Comparison of ENCODE assay signal across 10 cellular contexts in the genomic region with DNA sequence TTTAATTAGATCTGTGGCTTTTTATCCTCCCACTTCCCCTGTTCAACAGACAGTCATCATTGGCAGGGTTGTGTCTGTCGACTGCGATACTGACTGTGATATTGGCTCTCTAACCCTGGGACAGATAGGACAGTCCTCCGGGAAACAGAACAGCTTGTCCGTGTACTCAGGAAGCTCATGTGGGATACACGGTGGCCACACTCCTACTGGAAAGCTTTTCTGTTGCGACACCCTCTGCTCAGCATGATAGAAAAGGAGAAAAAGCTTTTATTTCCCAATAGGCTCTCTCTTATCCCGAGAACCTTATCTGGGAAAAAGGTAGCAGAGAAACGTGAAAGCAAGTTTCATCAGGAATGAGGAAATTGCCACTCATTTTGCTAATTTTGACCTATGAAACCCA.
DNase-seq lines count a peak whose midpoint lies in the region; ATAC-seq and TF ChIP-seq lines count a peak whose summit lies in the region.
"Had no signal": no experiment of that assay in that cellular context is flagged by ENCODE, and none has a peak within 500 bp of the region (broad histone marks: within the 10 kb centered on the region; RNA-seq: fewer than 3 reads in every experiment).

No MANE protein-coding gene starts in this region.

- no peak overlapping the region for H3K27ac Mint-ChIP-seq in activated T-cell treated with anti-CD3 and anti-CD28 coated beads, Interleukin-2, amount 50 U/mL, for 24 hours

- H2BK15ac ChIP-seq in mesenchymal stem cell (ENCODE audit: low read depth, poor library complexity, severe bottlenecking), result no peak overlapping the region

- TF ChIP-seq CTCF in Peyer's patch (IDR thresholded peaks at IDR 0.05) (no peak), upper lobe of right lung (IDR thresholded peaks at IDR 0.05) (no peak)

- peaks cover 8% of the 10 kb centered on the region for H3K4me1 Mint-ChIP-seq in activated T-cell treated with anti-CD3 and anti-CD28 coated beads, Interleukin-2, amount 50 U/mL, for 24 hours (ENCODE audit: low read depth)

- H3K9me3 ChIP-seq in Peyer's patch, result no peaks in the 10 kb centered on the region
- H3K9me3 ChIP-seq in mesenchymal stem cell (ENCODE audit: control insufficient read depth, low read length), result no peaks in the 10 kb centered on the region
- no peaks in the 10 kb centered on the region for H3K9me3 ChIP-seq in upper lobe of right lung

- H3K79me1 ChIP-seq in mesenchymal stem cell (replicated peaks; ENCODE audit: low read length, poor library complexity, severe bottlenecking), result peaks cover 5% of the 10 kb centered on the region

- H3K4me1 ChIP-seq in Peyer's patch (peaks cover 0 to 4% (median 0%) of the 10 kb centered on the region in 4 donors), mesenchymal stem cell (ENCODE audit: control insufficient read depth, insufficient read depth, low read depth, low read length) (peaks cover 2% of the 10 kb centered on the region), upper lobe of right lung (peaks cover 17% of the 10 kb centered on the region)

- no peak overlapping the region for H2AK5ac ChIP-seq in mesenchymal stem cell (ENCODE audit: low read length, severe bottlenecking)

- H3K4me3 ChIP-seq in Peyer's patch, result no peak overlapping the region
- H3K4me3 ChIP-seq in mesenchymal stem cell (ENCODE audit: insufficient read depth in 1 of 2, low read depth in 1 of 2, low read length in 2 of 2), result peak overlapping the region in 1 of 2 experiments; percentile 23
- H3K4me3 ChIP-seq in upper lobe of right lung, result no peak overlapping the region

- H3K27me3 ChIP-seq in Peyer's patch, result no peaks in the 10 kb centered on the region
- no peaks in the 10 kb centered on the region for H3K27me3 ChIP-seq in mesenchymal stem cell (ENCODE audit: control insufficient read depth in 1 of 2, insufficient read depth in 1 of 2, low read length in 2 of 2)
- H3K27me3 ChIP-seq in upper lobe of right lung, result peaks cover 11% of the 10 kb centered on the region

- no peak for TF ChIP-seq POLR2A in Peyer's patch (IDR thresholded peaks at IDR 0.05)

- peak overlapping the region in 1 of 2 experiments; percentile 11 for H3K18ac ChIP-seq in mesenchymal stem cell (ENCODE audit: low read depth in 1 of 2, low read length in 2 of 2)

- intact Hi-C loops in upper lobe of right lung (cut with DNase I), result no loop called here

- WGBS in mesenchymal stem cell, result 55% methylated on average over 6 of the region's 8 CpGs

- DNase-seq in Peyer's patch (peak in 1 of 3 donors; percentile 58), dermis microvascular lymphatic vessel endothelial cell (ENCODE audit: low read depth in 2 of 2) (peak; percentile 22 to 33), mesenchymal stem cell (peak; percentile 90), upper lobe of right lung (no peak)
- no peak for DNase-seq in activated T-cell treated with anti-CD3 and anti-CD28 coated beads, Interleukin-2, amount 50 U/mL, for 24 hours
- no peak for DNase-seq in stimulated activated CD4-positive, alpha-beta T cell treated with anti-CD3 and anti-CD28 coated beads, Interleukin-15, amount 100 ng/mL, for 24 hours
- DNase-seq: effector memory CD4-positive, alpha-beta T cell; NCI-H1694 treated with DMSO at 0.1 percent for 48 hours; stimulated activated CD4-positive, alpha-beta T cell treated with anti-CD3 and anti-CD28 coated beads, Interleukin-4, amount 100 ng/mL, for 24 hours had no signal

- H3K4me2 ChIP-seq in mesenchymal stem cell (ENCODE audit: low read length, poor library complexity, severe bottlenecking), result no peak overlapping the region

- no peak overlapping the region for H2BK5ac ChIP-seq in mesenchymal stem cell (ENCODE audit: low read depth, low read length, poor library complexity, severe bottlenecking)

- peak overlapping the region; percentile 75 for H4K8ac ChIP-seq in mesenchymal stem cell (ENCODE audit: low read length)

- H3K27ac ChIP-seq in Peyer's patch (peak overlapping the region; percentile 38 to 69 (median 52)), mesenchymal stem cell (ENCODE audit: low read length, poor library complexity, severe bottlenecking) (no peak overlapping the region), upper lobe of right lung (peak overlapping the region; percentile 68)

- no peak overlapping the region for H2AFZ ChIP-seq in mesenchymal stem cell (ENCODE audit: low read depth, low read length)

- H2BK12ac ChIP-seq in mesenchymal stem cell (ENCODE audit: low read length in 2 of 2), result peak overlapping the region in 1 of 2 experiments; percentile 10

- ATAC-seq in upper lobe of right lung (peak; percentile 82), HG02981 (IDR thresholded peaks at IDR 0.05; ENCODE audit: unreplicated experiment) (no peak)

- peak overlapping the region; percentile 76 for H3K9ac ChIP-seq in mesenchymal stem cell (ENCODE audit: low read length)

- H3K14ac ChIP-seq in mesenchymal stem cell (ENCODE audit: low read length in 2 of 2), result no peak overlapping the region

- H3K27me3 Mint-ChIP-seq in activated T-cell treated with anti-CD3 and anti-CD28 coated beads, Interleukin-2, amount 50 U/mL, for 24 hours, result peaks cover 6% of the 10 kb centered on the region

- H3K36me3 ChIP-seq in Peyer's patch (no peaks in the 10 kb centered on the region), mesenchymal stem cell (ENCODE audit: control insufficient read depth in 1 of 2, insufficient read depth in 2 of 2, low read depth in 1 of 2, low read length in 2 of 2) (peaks cover 0 to 27% of the 10 kb centered on the region in 2 experiments), upper lobe of right lung (no peaks in the 10 kb centered on the region)

- no peak overlapping the region for H3K4me3 Mint-ChIP-seq in activated T-cell treated with anti-CD3 and anti-CD28 coated beads, Interleukin-2, amount 50 U/mL, for 24 hours

- no peaks in the 10 kb centered on the region for H3K36me3 Mint-ChIP-seq in activated T-cell treated with anti-CD3 and anti-CD28 coated beads, Interleukin-2, amount 50 U/mL, for 24 hours (ENCODE audit: low read depth)

- H4K91ac ChIP-seq in mesenchymal stem cell (ENCODE audit: low read length), result no peak overlapping the region

- no peak overlapping the region for H3K23ac ChIP-seq in mesenchymal stem cell (ENCODE audit: low read length in 2 of 2)

- H3K9me3 Mint-ChIP-seq in activated T-cell treated with anti-CD3 and anti-CD28 coated beads, Interleukin-2, amount 50 U/mL, for 24 hours, result no peaks in the 10 kb centered on the region

- H3K4ac ChIP-seq in mesenchymal stem cell (ENCODE audit: low read depth in 1 of 2, low read length in 2 of 2), result no peak overlapping the region

- H2BK120ac ChIP-seq in mesenchymal stem cell (ENCODE audit: low read depth, low read length), result peak overlapping the region; percentile 54

Comparison
In these comparisons a context has a peak if more than half of its experiments do, and no peak if none do; other contexts are left out.
1. DNase-seq: peak in dermis microvascular lymphatic vessel endothelial cell (2 of 2) and mesenchymal stem cell (single experiment); none in upper lobe of right lung (single experiment), activated T-cell treated with anti-CD3 and anti-CD28 coated beads, Interleukin-2, amount 50 U/mL, for 24 hours (single experiment) and stimulated activated CD4-positive, alpha-beta T cell treated with anti-CD3 and anti-CD28 coated beads, Interleukin-15, amount 100 ng/mL, for 24 hours (single experiment).